ENCODE assay signal across 8 cellular contexts in the genomic region with DNA sequence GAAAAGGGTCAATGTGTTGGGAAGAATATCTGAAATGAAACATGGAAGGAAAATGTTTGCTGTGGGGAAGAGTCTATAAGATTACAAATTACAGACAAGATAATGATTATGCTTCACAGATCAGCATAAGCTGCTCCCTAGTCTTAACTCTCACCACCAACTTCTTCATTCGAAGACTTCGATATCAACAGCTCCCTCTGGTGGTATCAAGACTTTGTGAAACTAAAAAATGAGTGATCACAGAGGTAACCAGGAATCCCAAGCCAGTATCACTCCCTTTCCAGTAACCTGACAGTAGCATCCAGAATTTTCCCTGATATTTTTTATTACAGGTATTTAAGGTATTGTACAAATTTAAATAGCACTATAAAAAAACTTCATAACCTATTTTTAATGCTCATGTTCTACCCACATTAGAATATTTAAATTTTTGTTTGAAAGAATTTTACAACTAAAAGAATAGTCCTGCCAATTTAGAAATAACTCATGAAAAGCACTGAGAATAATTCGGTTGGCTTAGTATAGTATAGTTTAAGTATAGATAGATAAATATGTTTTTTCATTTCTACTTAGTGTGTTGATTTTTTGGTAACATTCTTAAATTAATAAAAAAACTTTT.
A peak's percentile ranks its signal among the peaks of the same experiment; 100 is the strongest.
DNase-seq lines count a peak whose midpoint lies in the region; ATAC-seq and TF ChIP-seq lines count a peak whose summit lies in the region.

No MANE protein-coding gene starts in this region.

- no peaks in the 10 kb centered on the region for H3K4me1 ChIP-seq in CD4-positive, alpha-beta memory T cell (ENCODE audit: insufficient read depth, low read length)

- H3K36me3 ChIP-seq in CD4-positive, alpha-beta memory T cell (ENCODE audit: insufficient read depth, low read length) = no peaks in the 10 kb centered on the region

- no peak overlapping the region for H3K4me3 Mint-ChIP-seq in CD4-positive, alpha-beta memory T cell
- H3K4me3 Mint-ChIP-seq in endothelial cell (ENCODE audit: unreplicated experiment) = no peak overlapping the region

- peak in 4 of 5 donors; percentile 41 to 46 (median 44) for DNase-seq in CD4-positive, alpha-beta memory T cell
- peak; percentile 24 for DNase-seq in HuH-7 (ENCODE audit: low spot score)
- DNase-seq in RKO (ENCODE audit: low spot score) = peak; percentile 73
- no peak for DNase-seq in endothelial cell (ENCODE audit: low spot score)
- DNase-seq in myocyte (ENCODE audit: low read depth) = peak; percentile 67
- no peak for DNase-seq in activated effector memory CD4-positive, alpha-beta T cell treated with anti-CD3 and anti-CD28 coated beads, Interleukin-2, amount 50 U/mL, for 16 hours
- DNase-seq in activated T-cell treated with anti-CD3 and anti-CD28 coated beads for 4 hours = no peak

- peaks cover 0 to 3% of the 10 kb centered on the region in 2 donors for H3K36me3 Mint-ChIP-seq in CD4-positive, alpha-beta memory T cell
- H3K36me3 Mint-ChIP-seq in endothelial cell (ENCODE audit: low read depth, unreplicated experiment) = peaks cover 3% of the 10 kb centered on the region

- H3K4me1 Mint-ChIP-seq in CD4-positive, alpha-beta memory T cell = peaks cover 0 to 4% (median 2%) of the 10 kb centered on the region in 4 donors
- H3K4me1 Mint-ChIP-seq in endothelial cell (ENCODE audit: unreplicated experiment) = no peaks in the 10 kb centered on the region

- peak; percentile 92 for ATAC-seq in GM18868 (IDR thresholded peaks at IDR 0.05; ENCODE audit: unreplicated experiment)

- no peak overlapping the region for H3K4me3 ChIP-seq in CD4-positive, alpha-beta memory T cell (ENCODE audit: low read length in 2 of 2)

- no peaks in the 10 kb centered on the region for H3K9me3 Mint-ChIP-seq in CD4-positive, alpha-beta memory T cell
- no peaks in the 10 kb centered on the region for H3K9me3 Mint-ChIP-seq in endothelial cell (ENCODE audit: unreplicated experiment)

- intact Hi-C loops in CD4-positive, alpha-beta memory T cell (cut with micrococcal nuclease) = loop anchor here (1.0 kb wide), 3 partner anchors 359 to 763 kb away; no protein-coding TSS in a partner anchor

- no peaks in the 10 kb centered on the region for H3K27me3 ChIP-seq in CD4-positive, alpha-beta memory T cell (ENCODE audit: insufficient read depth, low read length)

- TF ChIP-seq CTCF in endothelial cell (IDR thresholded peaks at IDR 0.05; ENCODE audit: unreplicated experiment) = peak; percentile 66

- POLR2A ChIA-PET in CD4-positive, alpha-beta memory T cell (lab: Charles Lee; ENCODE audit: partially characterized antibody) = interaction anchor here (1.3 kb wide), 2 partner anchors 12 to 358 kb away, joined by 3 read pairs; no protein-coding TSS in a partner anchor

- H3K9me3 ChIP-seq in CD4-positive, alpha-beta memory T cell (ENCODE audit: control insufficient read depth in 1 of 2, low read length in 2 of 2) = no peaks in the 10 kb centered on the region

- H3K27me3 Mint-ChIP-seq in CD4-positive, alpha-beta memory T cell = no peaks in the 10 kb centered on the region
- no peaks in the 10 kb centered on the region for H3K27me3 Mint-ChIP-seq in endothelial cell (ENCODE audit: unreplicated experiment)

- CTCF ChIA-PET in CD4-positive, alpha-beta memory T cell (lab: Charles Lee; ENCODE audit: partially characterized antibody) = interaction anchor here (0.7 to 8.1 kb wide), 33 partner anchors 8 to 762 kb away, joined by 3 to 110 read pairs (median 5); no protein-coding TSS in a partner anchor

- peak overlapping the region in 2 of 7 donors; percentile 5 to 38 for H3K27ac Mint-ChIP-seq in CD4-positive, alpha-beta memory T cell
- no peak overlapping the region for H3K27ac Mint-ChIP-seq in endothelial cell (ENCODE audit: unreplicated experiment)

- H3K27ac ChIP-seq in CD4-positive, alpha-beta memory T cell (ENCODE audit: low read depth, low read length) = no peak overlapping the region

Comparison
In these comparisons a context has a peak if more than half of its experiments do, and no peak if none do; other contexts are left out.
1. DNase-seq: peak in CD4-positive, alpha-beta memory T cell (4 of 5), HuH-7 (single experiment), RKO (single experiment) and myocyte (single experiment); none in endothelial cell (single experiment), activated effector memory CD4-positive, alpha-beta T cell treated with anti-CD3 and anti-CD28 coated beads, Interleukin-2, amount 50 U/mL, for 16 hours (single experiment) and activated T-cell treated with anti-CD3 and anti-CD28 coated beads for 4 hours (single experiment).